18 cellular contexts compared by ENCODE assay signal in genomic region chr2:238845583-238846480, GRCh38. TPM values are rescaled to one million over a fixed set of nuclear protein-coding genes. Genes with fewer than 3 reads are reported as not detected.
DNase-seq lines count a peak whose midpoint lies in the region; ATAC-seq and TF ChIP-seq lines count a peak whose summit lies in the region.
"Had no signal": no experiment of that assay in that cellular context is flagged by ENCODE, and none has a peak within 500 bp of the region (broad histone marks: within the 10 kb centered on the region; RNA-seq: fewer than 3 reads in every experiment).

No MANE protein-coding gene starts in this region.

- H4K20me1 ChIP-seq in neural progenitor cell (ENCODE audit: low read depth) = peaks cover 28% of the 10 kb centered on the region

- no peak for TF ChIP-seq POLR2A in esophagus squamous epithelium (IDR thresholded peaks at IDR 0.05)

- no peak for ATAC-seq in left ventricle myocardium superior
- ATAC-seq: activated T-cell treated with anti-CD3 and anti-CD28 coated beads, Interleukin-2, amount 50 U/mL, for 72 hours; stimulated activated naive CD8-positive, alpha-beta T cell treated with anti-CD3 and anti-CD28 coated beads, Interleukin-15, amount 100 ng/mL, for 72 hours had no signal

- TF ChIP-seq CTCF in left ventricle myocardium inferior (IDR thresholded peaks at IDR 0.05; ENCODE audit: borderline replicate concordance) = no peak
- no peak for TF ChIP-seq CTCF in right atrium auricular region (IDR thresholded peaks at IDR 0.05)
- TF ChIP-seq CTCF in esophagus squamous epithelium (IDR thresholded peaks at IDR 0.05) = no peak
- TF ChIP-seq CTCF in neural progenitor cell (IDR thresholded peaks at IDR 0.05) = no peak
- TF ChIP-seq CTCF in colonic mucosa (IDR thresholded peaks at IDR 0.05) = no peak
- no peak for TF ChIP-seq CTCF in endothelial cell (IDR thresholded peaks at IDR 0.05; ENCODE audit: unreplicated experiment)

- DNase-seq in left ventricle myocardium inferior (no peak), right atrium auricular region (ENCODE audit: low spot score) (no peak), esophagus squamous epithelium (lab: John Stamatoyannopoulos, UW) (no peak), neural progenitor cell (ENCODE audit: low spot score) (no peak), colonic mucosa (no peak), HCEC 1CT (no peak), endothelial cell (ENCODE audit: low spot score) (no peak), left ventricle myocardium superior (no peak)
- DNase-seq: activated CD4-positive, alpha-beta T cell treated with anti-CD3 and anti-CD28 coated beads for 48 hours; activated T-cell treated with anti-CD3 and anti-CD28 coated beads, Interleukin-2, amount 50 U/mL, for 72 hours; Calu3; effector CD4-positive, alpha-beta T cell; naive B cell; NCI-H2029; NCI-H748 treated with DMSO at 0.1 percent for 48 hours; RPMI8226; stimulated activated naive CD8-positive, alpha-beta T cell treated with anti-CD3 and anti-CD28 coated beads, Interleukin-15, amount 100 ng/mL, for 72 hours had no signal

- peaks cover 5% of the 10 kb centered on the region for H3K4me1 Mint-ChIP-seq in neural progenitor cell
- no peaks in the 10 kb centered on the region for H3K4me1 Mint-ChIP-seq in endothelial cell (ENCODE audit: unreplicated experiment)
- H3K4me1 Mint-ChIP-seq: naive B cell; stimulated activated naive CD8-positive, alpha-beta T cell treated with anti-CD3 and anti-CD28 coated beads, Interleukin-15, amount 100 ng/mL, for 72 hours had no signal

- WGBS in esophagus squamous epithelium, 2 donors = 51 to 66% methylated on average over 19 to 20 of the region's 25 CpGs

- peak overlapping the region; percentile 88 for H3K4me2 ChIP-seq in neural progenitor cell

- H3K9me3 ChIP-seq in left ventricle myocardium inferior (replicated peaks) = no peaks in the 10 kb centered on the region
- no peaks in the 10 kb centered on the region for H3K9me3 ChIP-seq in right atrium auricular region
- H3K9me3 ChIP-seq in esophagus squamous epithelium = no peaks in the 10 kb centered on the region
- no peaks in the 10 kb centered on the region for H3K9me3 ChIP-seq in neural progenitor cell (ENCODE audit: low read depth)
- H3K9me3 ChIP-seq in colonic mucosa = no peaks in the 10 kb centered on the region

- H3F3A ChIP-seq in neural progenitor cell (ENCODE audit: low read depth) = peaks cover 10% of the 10 kb centered on the region

- H3K27ac Mint-ChIP-seq in neural progenitor cell (no peak overlapping the region), endothelial cell (ENCODE audit: unreplicated experiment) (no peak overlapping the region)
- H3K27ac Mint-ChIP-seq: activated T-cell treated with anti-CD3 and anti-CD28 coated beads, Interleukin-2, amount 50 U/mL, for 72 hours; stimulated activated naive CD8-positive, alpha-beta T cell treated with anti-CD3 and anti-CD28 coated beads, Interleukin-15, amount 100 ng/mL, for 72 hours had no signal

- intact Hi-C loops in left ventricle myocardium inferior (cut with micrococcal nuclease) = no loop called here
- intact Hi-C loops in esophagus squamous epithelium (cut with DNase I) = no loop called here
- intact Hi-C loops in colonic mucosa (cut with DNase I) = no loop called here
- intact Hi-C loops in left ventricle myocardium superior (cut with micrococcal nuclease) = no loop called here

- H3K36me3 ChIP-seq in left ventricle myocardium inferior (no peaks in the 10 kb centered on the region), right atrium auricular region (no peaks in the 10 kb centered on the region), esophagus squamous epithelium (no peaks in the 10 kb centered on the region), neural progenitor cell (no peaks in the 10 kb centered on the region), colonic mucosa (no peaks in the 10 kb centered on the region)

- H3K4me3 ChIP-seq in left ventricle myocardium inferior = peak overlapping the region; percentile 67
- peak overlapping the region in 1 of 2 donors; percentile 62 for H3K4me3 ChIP-seq in right atrium auricular region
- peak overlapping the region in 3 of 4 donors; percentile 48 to 81 (median 67) for H3K4me3 ChIP-seq in esophagus squamous epithelium
- peak overlapping the region; percentile 56 for H3K4me3 ChIP-seq in neural progenitor cell
- H3K4me3 ChIP-seq in colonic mucosa = no peak overlapping the region

- H3K9ac ChIP-seq in neural progenitor cell = no peak overlapping the region
- H3K9ac ChIP-seq in colonic mucosa (ENCODE audit: low read depth in 2 of 2, low read length in 2 of 2) = no peak overlapping the region

- peak overlapping the region; percentile 78 for H3K27ac ChIP-seq in left ventricle myocardium inferior (replicated peaks)
- H3K27ac ChIP-seq in right atrium auricular region = peak overlapping the region in 1 of 2 donors; percentile 76
- peak overlapping the region; percentile 74 to 95 (median 88) for H3K27ac ChIP-seq in esophagus squamous epithelium
- H3K27ac ChIP-seq in neural progenitor cell = no peak overlapping the region
- H3K27ac ChIP-seq in colonic mucosa = no peak overlapping the region

- peaks cover 31% of the 10 kb centered on the region for H3K4me1 ChIP-seq in left ventricle myocardium inferior
- H3K4me1 ChIP-seq in right atrium auricular region = peaks cover 0 to 28% of the 10 kb centered on the region in 2 donors
- H3K4me1 ChIP-seq in esophagus squamous epithelium = peaks cover 11 to 35% (median 12%) of the 10 kb centered on the region in 3 donors
- peaks cover 11% of the 10 kb centered on the region for H3K4me1 ChIP-seq in neural progenitor cell
- no peaks in the 10 kb centered on the region for H3K4me1 ChIP-seq in colonic mucosa

- H3K4me3 Mint-ChIP-seq in neural progenitor cell (peak overlapping the region; percentile 64), endothelial cell (ENCODE audit: unreplicated experiment) (no peak overlapping the region)
- H3K4me3 Mint-ChIP-seq: activated T-cell treated with anti-CD3 and anti-CD28 coated beads, Interleukin-2, amount 50 U/mL, for 72 hours; stimulated activated naive CD8-positive, alpha-beta T cell treated with anti-CD3 and anti-CD28 coated beads, Interleukin-15, amount 100 ng/mL, for 72 hours had no signal

- H2AFZ ChIP-seq in neural progenitor cell (replicated peaks) = peak overlapping the region; percentile 99

- H3K27me3 Mint-ChIP-seq in neural progenitor cell (ENCODE audit: insufficient read depth, low read depth) = peaks cover 35% of the 10 kb centered on the region
- H3K27me3 Mint-ChIP-seq in endothelial cell (ENCODE audit: unreplicated experiment) = peaks cover 10% of the 10 kb centered on the region

- H3K9me3 Mint-ChIP-seq in neural progenitor cell (peaks cover 3% of the 10 kb centered on the region), endothelial cell (ENCODE audit: unreplicated experiment) (no peaks in the 10 kb centered on the region)
- H3K9me3 Mint-ChIP-seq: activated T-cell treated with anti-CD3 and anti-CD28 coated beads, Interleukin-2, amount 50 U/mL, for 72 hours; naive B cell; stimulated activated naive CD8-positive, alpha-beta T cell treated with anti-CD3 and anti-CD28 coated beads, Interleukin-15, amount 100 ng/mL, for 72 hours had no signal

- H3K27me3 ChIP-seq in left ventricle myocardium inferior (ENCODE audit: low read depth) (peaks cover 99% of the 10 kb centered on the region), right atrium auricular region (peaks cover 0 to 25% of the 10 kb centered on the region in 2 donors), esophagus squamous epithelium (peaks cover 0 to 83% (median 23%) of the 10 kb centered on the region in 4 donors), neural progenitor cell (peaks cover 91% of the 10 kb centered on the region), colonic mucosa (peaks cover 33% of the 10 kb centered on the region)

- H3K36me3 Mint-ChIP-seq in neural progenitor cell (no peaks in the 10 kb centered on the region), endothelial cell (ENCODE audit: low read depth, unreplicated experiment) (no peaks in the 10 kb centered on the region)
- H3K36me3 Mint-ChIP-seq: naive B cell had no signal

- H3K79me2 ChIP-seq in neural progenitor cell (ENCODE audit: low read depth) = no peaks in the 10 kb centered on the region

RNA-seq across cellular contexts. Expression of gene TWIST2, which starts 2.1 kb away (rescaled TPM):
- total RNA-seq in left ventricle myocardium inferior = 2.7 TPM
- total RNA-seq in right atrium auricular region = 10 to 100 TPM in 1 of 2 donors, 1 to 10 TPM in 1; 6.2 to 26.1 TPM
- total RNA-seq in esophagus squamous epithelium = 10 to 100 TPM in 1 of 4 donors, 1 to 10 TPM in 3; 3.1 to 33.0 (median 4.9) TPM
- total RNA-seq in neural progenitor cell (ENCODE audit: low replicate concordance) = 0.51 and 1.7 TPM in 2 replicates
- total RNA-seq in colonic mucosa = 1 to 10 TPM in 1 of 2 donors, under 1 TPM in 1; 0.82 to 2.7 TPM
- total RNA-seq in endothelial cell (ENCODE audit: unreplicated experiment) = not detected
- total RNA-seq in left ventricle myocardium superior = 2.6 TPM
- total RNA-seq: activated T-cell treated with anti-CD3 and anti-CD28 coated beads, Interleukin-2, amount 50 U/mL, for 72 hours; Calu3; T-helper 1 cell treated with Interleukin-12 subunit alpha and Interleukin-12 subunit beta and Interleukin-4 antibody, amounts not matched to agents 30 ng/mL and 1 ng/mL, for 36 hours had no signal

Comparison
In these comparisons a context has a peak if more than half of its experiments do, and no peak if none do; other contexts are left out.
1. H3K27ac ChIP-seq: peak in left ventricle myocardium inferior (single experiment) and esophagus squamous epithelium (4 of 4); none in neural progenitor cell (single experiment) and colonic mucosa (single experiment).